Comparison of ENCODE assay signal across 12 cellular contexts in genomic region chr6:149855040-149855654, GRCh38. TPM values are rescaled to one million over a fixed set of nuclear protein-coding genes. Genes with fewer than 3 reads are reported as not detected.
DNase-seq lines count a peak whose midpoint lies in the region; ATAC-seq lines count a peak whose summit lies in the region.
"Had no signal": no experiment of that assay in that cellular context is flagged by ENCODE, and none has a peak within 500 bp of the region (broad histone marks: within the 10 kb centered on the region; RNA-seq: fewer than 3 reads in every experiment).

No MANE protein-coding gene starts in this region.

- no peak for ATAC-seq in GM19467 (IDR thresholded peaks at IDR 0.05; ENCODE audit: unreplicated experiment)
- no peak for ATAC-seq in GM19395 (IDR thresholded peaks at IDR 0.05; ENCODE audit: unreplicated experiment)
- ATAC-seq in left lobe of liver, result no peak
- ATAC-seq: activated T-cell treated with anti-CD3 and anti-CD28 coated beads, Interleukin-2, amount 50 U/mL, for 72 hours; natural killer cell treated with Interleukin-12 subunit alpha and Interleukin-12 subunit beta and Interleukin-15 and Interleukin-18, amount 100 ng/mL, for 72 hours had no signal

- DNase-seq in NCI-H748 (lab: John Stamatoyannopoulos, UW; ENCODE audit: unreplicated experiment), result peak; percentile 12
- no peak for DNase-seq in NCI-H748 treated with DMSO at 0.1 percent for 48 hours (lab: John Stamatoyannopoulos, UW)
- peak; percentile 91 for DNase-seq in amniotic epithelial cell (ENCODE audit: low read depth)
- peak; percentile 89 for DNase-seq in islet precursor cell
- peak; percentile 69 for DNase-seq in ureter (ENCODE audit: low spot score)
- no peak for DNase-seq in left lobe of liver (ENCODE audit: low spot score)
- DNase-seq: activated T-cell treated with anti-CD3 and anti-CD28 coated beads, Interleukin-2, amount 50 U/mL, for 72 hours; MM.1S; T-helper 1 cell had no signal

RNA-seq across cellular contexts. Expression of gene LRP11, which starts 9.0 kb away (rescaled TPM):
- total RNA-seq in ureter (73.6 TPM), left lobe of liver (11.1 TPM)

RNA-seq across cellular contexts. Expression of gene RAET1E, which starts 42.8 kb away (rescaled TPM):
- total RNA-seq in ureter, result 5.5 TPM
- not detected for total RNA-seq in left lobe of liver
- total RNA-seq: activated T-cell treated with anti-CD3 and anti-CD28 coated beads, Interleukin-2, amount 50 U/mL, for 72 hours; natural killer cell treated with Interleukin-12 subunit alpha and Interleukin-12 subunit beta and Interleukin-15 and Interleukin-18, amount 100 ng/mL, for 72 hours had no signal

Comparison
In these comparisons a context has a peak if more than half of its experiments do, and no peak if none do; other contexts are left out.
1. DNase-seq: peak in NCI-H748 (single experiment), amniotic epithelial cell (single experiment), islet precursor cell (single experiment) and ureter (single experiment); none in NCI-H748 treated with DMSO at 0.1 percent for 48 hours (single experiment) and left lobe of liver (single experiment).